8 cellular contexts compared by ENCODE assay signal in the genomic region with DNA sequence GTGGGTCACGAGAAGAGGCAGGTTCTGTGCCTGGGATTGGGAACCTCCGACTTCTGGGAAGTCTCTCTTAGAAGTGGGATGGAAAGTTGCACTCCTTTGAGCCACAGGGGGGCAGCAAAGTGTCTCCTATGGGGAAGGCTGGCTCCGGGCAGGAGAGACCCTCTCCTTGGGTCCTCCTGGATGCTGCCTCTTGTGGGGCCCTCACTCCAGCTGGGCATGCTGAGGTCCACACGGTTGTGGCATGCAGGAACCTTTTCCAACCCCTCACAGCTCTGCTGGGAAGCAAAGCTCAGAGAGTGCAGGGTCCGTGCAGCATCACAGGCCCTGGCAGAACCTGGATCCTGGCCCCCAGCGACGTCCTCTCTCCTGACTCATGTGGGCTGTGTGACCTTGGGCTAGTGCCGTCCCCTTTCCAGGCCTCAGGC. TPM values are rescaled to one million over a fixed set of nuclear protein-coding genes. Genes with fewer than 3 reads are reported as not detected.
DNase-seq lines count a peak whose midpoint lies in the region; ATAC-seq, FAIRE-seq and TF ChIP-seq lines count a peak whose summit lies in the region.

No MANE protein-coding gene starts in this region.

- no peak overlapping the region for H3K27ac Mint-ChIP-seq in stimulated activated naive CD8-positive, alpha-beta T cell treated with anti-CD3 and anti-CD28 coated beads, Interleukin-15, amount 100 ng/mL, for 72 hours

- DNase-seq in stimulated activated naive CD8-positive, alpha-beta T cell treated with anti-CD3 and anti-CD28 coated beads, Interleukin-15, Interleukin-2, amounts not matched to agents 100 U/mL and 50 U/mL, for 24 hours: peak; percentile 31
- no peak for DNase-seq in stimulated activated naive CD8-positive, alpha-beta T cell treated with anti-CD3 and anti-CD28 coated beads, Interleukin-15, amount 100 ng/mL, for 72 hours
- peak; percentile 43 for DNase-seq in NCI-H345 (lab: John Stamatoyannopoulos, UW)
- DNase-seq in cerebellum (ENCODE audit: low spot score): peak; percentile 31
- peak; percentile 48 for DNase-seq in myocyte (ENCODE audit: low read depth)
- DNase-seq in GM12891 (ENCODE audit: insufficient read length, low spot score): no peak
- no peak for DNase-seq in central memory CD4-positive, alpha-beta T cell

- no peaks in the 10 kb centered on the region for H3K9me3 Mint-ChIP-seq in stimulated activated naive CD8-positive, alpha-beta T cell treated with anti-CD3 and anti-CD28 coated beads, Interleukin-15, amount 100 ng/mL, for 72 hours

- peak; percentile 37 for ATAC-seq in stimulated activated naive CD8-positive, alpha-beta T cell treated with anti-CD3 and anti-CD28 coated beads, Interleukin-15, Interleukin-2, amounts not matched to agents 100 U/mL and 50 U/mL, for 24 hours
- no peak for ATAC-seq in stimulated activated naive CD8-positive, alpha-beta T cell treated with anti-CD3 and anti-CD28 coated beads, Interleukin-15, amount 100 ng/mL, for 72 hours
- ATAC-seq in GM21576 (IDR thresholded peaks at IDR 0.05; ENCODE audit: unreplicated experiment): no peak

- FAIRE-seq in GM12891 (lab: Jason Lieb, UNC): no peak

- TF ChIP-seq POLR2A in GM12891 (IDR thresholded peaks at IDR 0.05; ENCODE audit: low read depth, low read length): no peak

- H3K4me1 Mint-ChIP-seq in stimulated activated naive CD8-positive, alpha-beta T cell treated with anti-CD3 and anti-CD28 coated beads, Interleukin-15, amount 100 ng/mL, for 72 hours: no peaks in the 10 kb centered on the region

- no peak overlapping the region for H3K4me3 Mint-ChIP-seq in stimulated activated naive CD8-positive, alpha-beta T cell treated with anti-CD3 and anti-CD28 coated beads, Interleukin-15, amount 100 ng/mL, for 72 hours

- H3K27me3 Mint-ChIP-seq in stimulated activated naive CD8-positive, alpha-beta T cell treated with anti-CD3 and anti-CD28 coated beads, Interleukin-15, amount 100 ng/mL, for 72 hours: no peaks in the 10 kb centered on the region

TF ChIP-seq in GM12891, 5 proteins besides CTCF, POLR2A, EP300 and RAD21:
- TF ChIP-seq SPI1 (IDR thresholded peaks at IDR 0.05; ENCODE audit: low read depth, low read length) (no peak), POU2F2 (IDR thresholded peaks at IDR 0.05; ENCODE audit: low read depth, low read length) (no peak), PAX5 (IDR thresholded peaks at IDR 0.05; ENCODE audit: insufficient read depth, low read length, severe bottlenecking) (no peak), TAF1 (IDR thresholded peaks at IDR 0.05; ENCODE audit: low read depth, low read length) (no peak), POLR2AphosphoS5 (IDR thresholded peaks at IDR 0.05; ENCODE audit: low read depth, low read length) (no peak)

RNA-seq across cellular contexts. Expression of a gene that starts 17.4 kb away (rescaled TPM):
- total RNA-seq in cerebellum (1.7 TPM), myocyte (2.8 and 7.3 TPM in 2 replicates)
- polyA plus RNA-seq in myocyte (2012): 16.6 TPM
- 4.1 TPM for polyA plus RNA-seq in GM12891 (2012; ENCODE audit: low read depth, missing spikeins)

RNA-seq across cellular contexts. Expression of a gene that starts 32.1 kb away (rescaled TPM):
- total RNA-seq in cerebellum: 10.2 TPM
- not detected in 2 replicates for total RNA-seq in myocyte
- not detected for polyA plus RNA-seq in myocyte (2012)
- not detected for polyA plus RNA-seq in GM12891 (2012; ENCODE audit: low read depth, missing spikeins)

RNA-seq across cellular contexts. Expression of a gene that starts 35.9 kb away (rescaled TPM):
- total RNA-seq in cerebellum (not detected), myocyte (not detected in 2 replicates)
- polyA plus RNA-seq in myocyte (2012): 0.05 TPM
- not detected for polyA plus RNA-seq in GM12891 (2012; ENCODE audit: low read depth, missing spikeins)

Comparison
In these comparisons a context has a peak if more than half of its experiments do, and no peak if none do; other contexts are left out.
1. DNase-seq: peak in stimulated activated naive CD8-positive, alpha-beta T cell treated with anti-CD3 and anti-CD28 coated beads, Interleukin-15, Interleukin-2, amounts not matched to agents 100 U/mL and 50 U/mL, for 24 hours (single experiment), NCI-H345 (single experiment), cerebellum (single experiment) and myocyte (single experiment); none in stimulated activated naive CD8-positive, alpha-beta T cell treated with anti-CD3 and anti-CD28 coated beads, Interleukin-15, amount 100 ng/mL, for 72 hours (0 of 2), GM12891 (single experiment) and central memory CD4-positive, alpha-beta T cell (single experiment).
2. RNA of a gene that starts 32.1 kb away (total RNA-seq): 10.2 TPM in cerebellum (single experiment); not detected in myocyte; every median in the first group is over 10 times any median in the second.